In the genomic region with DNA sequence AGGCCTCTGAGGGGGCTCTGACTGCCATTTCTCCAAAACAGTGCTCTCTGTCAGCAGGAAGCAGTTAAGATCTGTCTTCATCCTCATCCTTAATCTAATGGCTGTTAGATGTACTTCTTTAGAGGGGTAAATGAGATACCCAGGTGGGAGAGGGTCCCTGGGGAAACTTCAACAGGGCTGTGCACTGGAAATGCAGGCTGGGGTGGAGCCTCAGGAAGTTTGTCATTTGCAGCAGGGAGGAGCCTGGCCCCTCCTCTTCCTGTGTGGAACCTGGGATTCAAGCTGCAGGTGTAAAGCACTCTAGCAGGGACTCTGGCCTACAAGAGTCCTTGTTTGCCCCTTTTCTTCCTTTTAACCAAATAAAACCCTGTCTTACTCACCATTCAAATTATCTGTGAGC, we compare ENCODE assay signal across 27 cellular contexts.
"Had no signal": no experiment of that assay in that cellular context is flagged by ENCODE, and none has a peak within 500 bp of the region (broad histone marks: within the 10 kb centered on the region; RNA-seq: fewer than 3 reads in every experiment).

No MANE protein-coding gene starts in this region.

- ATAC-seq: activated CD8-positive, alpha-beta T cell treated with anti-CD3 and anti-CD28 coated beads, Interleukin-2, amount 10 ng/mL, durations not matched to agents 7 days and 5 days; Panc1; Right ventricle myocardium inferior had no signal

- H3K27ac ChIP-seq: SJCRH30 had no signal

- H3K4me2 ChIP-seq: SK-N-SH had no signal

- H3K27me3 ChIP-seq: SJCRH30 had no signal

- H3K4me3 Mint-ChIP-seq: activated CD8-positive, alpha-beta T cell treated with anti-CD3 and anti-CD28 coated beads, Interleukin-2, amount 10 ng/mL, durations not matched to agents 7 days and 5 days; activated naive CD8-positive, alpha-beta T cell; brain; central memory CD8-positive, alpha-beta T cell; T-helper 1 cell treated with Interleukin-12 subunit alpha and Interleukin-12 subunit beta and Interleukin-4 antibody, amounts not matched to agents 30 μg/mL and 1 μg/mL, for 36 hours had no signal

- H3K27me3 Mint-ChIP-seq: activated naive CD8-positive, alpha-beta T cell; central memory CD8-positive, alpha-beta T cell had no signal

- H3K36me3 ChIP-seq: SJCRH30 had no signal

- DNase-seq: activated CD4-positive, alpha-beta T cell treated with anti-CD3 and anti-CD28 coated beads for 48 hours; activated CD4-positive, alpha-beta T cell treated with anti-CD3 and anti-CD28 coated beads, Interleukin-2, amount 50 U/mL, for 4 hours; activated CD4-positive, CD25-positive, alpha-beta regulatory T cell treated with anti-CD3 and anti-CD28 coated beads, Interleukin-2, amount 50 U/mL, for 72 hours; activated CD8-positive, alpha-beta memory T cell treated with anti-CD3 and anti-CD28 coated beads, Interleukin-2, amount 50 U/mL, for 48 hours; activated CD8-positive, alpha-beta T cell treated with anti-CD3 and anti-CD28 coated beads, Interleukin-2, amount 10 ng/mL, durations not matched to agents 7 days and 5 days; activated effector memory CD4-positive, alpha-beta T cell treated with Interleukin-2 at 50 U/mL for 16 hours; activated naive CD4-positive, alpha-beta T cell; activated T-cell treated with anti-CD3 and anti-CD28 coated beads, Interleukin-2, amount 50 U/mL, for 1 hour; amygdala; Kasumi-1; NCI-H1092; NCI-H1417 treated with DMSO at 0.1 percent for 48 hours; NCI-H187; NCI-H2081 treated with DMSO at 0.1 percent for 48 hours; NCI-H2171 treated with DMSO at 0.1 percent for 48 hours; NCI-H226; NCI-H526; NCI-H82; RPMI8226; SJCRH30; SK-N-SH had no signal

- H3K9ac ChIP-seq: SK-N-SH had no signal

- H3K9me3 ChIP-seq: SJCRH30, SK-N-SH had no signal

- H3K27ac Mint-ChIP-seq: activated CD8-positive, alpha-beta T cell treated with anti-CD3 and anti-CD28 coated beads, Interleukin-2, amount 10 ng/mL, durations not matched to agents 7 days and 5 days; activated naive CD8-positive, alpha-beta T cell; brain; T-helper 1 cell treated with Interleukin-12 subunit alpha and Interleukin-12 subunit beta and Interleukin-4 antibody, amounts not matched to agents 30 μg/mL and 1 μg/mL, for 36 hours had no signal

- H3K4me3 ChIP-seq: SJCRH30 had no signal

- H3K36me3 Mint-ChIP-seq: activated naive CD8-positive, alpha-beta T cell; brain had no signal

- H3K4me1 Mint-ChIP-seq: brain; central memory CD8-positive, alpha-beta T cell had no signal

- H3K4me1 ChIP-seq: SJCRH30 had no signal
